13 cellular contexts compared by ENCODE assay signal in the genomic region with DNA sequence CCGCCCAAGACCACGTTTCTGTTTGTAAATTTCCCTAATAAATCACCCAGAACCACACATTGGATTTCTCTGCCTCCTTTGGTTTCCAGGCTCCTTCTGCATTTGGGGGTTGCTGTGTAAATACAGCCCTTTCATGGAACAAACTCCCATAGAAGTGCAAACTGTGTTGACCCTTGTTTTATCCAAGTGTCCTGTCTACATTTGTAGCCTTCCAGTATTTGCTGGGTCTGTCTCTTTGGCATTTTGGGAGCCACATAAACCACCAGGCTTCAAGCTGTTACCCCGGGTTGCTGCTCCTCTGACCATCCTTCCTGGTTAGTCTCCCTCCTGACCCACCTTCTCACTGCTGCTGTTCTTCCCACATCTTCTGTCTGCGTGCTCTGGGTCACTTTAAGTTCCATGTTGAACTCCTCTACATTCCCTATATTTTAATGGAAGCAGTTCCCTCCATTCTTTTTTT. TPM values are rescaled to one million over a fixed set of nuclear protein-coding genes. Genes with fewer than 3 reads are reported as not detected.
DNase-seq lines count a peak whose midpoint lies in the region; ATAC-seq and TF ChIP-seq lines count a peak whose summit lies in the region.
"Had no signal": no experiment of that assay in that cellular context is flagged by ENCODE, and none has a peak within 500 bp of the region (broad histone marks: within the 10 kb centered on the region; RNA-seq: fewer than 3 reads in every experiment).

No MANE protein-coding gene starts in this region.

- H3K27me3 ChIP-seq in heart left ventricle (no peaks in the 10 kb centered on the region), mucosa of rectum (ENCODE audit: control insufficient read depth in 2 of 2, insufficient read depth in 2 of 2, low read length in 2 of 2) (no peaks in the 10 kb centered on the region), upper lobe of left lung (no peaks in the 10 kb centered on the region)

- H3K4me1 Mint-ChIP-seq in chondrocyte (ENCODE audit: low read depth) = peaks cover 54% of the 10 kb centered on the region
- H3K4me1 Mint-ChIP-seq in stimulated activated memory B cell treated with anti-CD40 and anti-IgM and Interleukin-4, amounts not matched to agents 10 μg/mL and 1 μg/mL and 100 μg/mL, for 72 hours = peaks cover 17% of the 10 kb centered on the region

- no peaks in the 10 kb centered on the region for H3K9me3 Mint-ChIP-seq in chondrocyte (ENCODE audit: low read depth)
- H3K9me3 Mint-ChIP-seq in stimulated activated memory B cell treated with anti-CD40 and anti-IgM and Interleukin-4, amounts not matched to agents 10 μg/mL and 1 μg/mL and 100 μg/mL, for 72 hours = peaks cover 10% of the 10 kb centered on the region

- H3K36me3 ChIP-seq in heart left ventricle (no peaks in the 10 kb centered on the region), mucosa of rectum (ENCODE audit: control insufficient read depth in 2 of 2, insufficient read depth in 2 of 2, low read length in 2 of 2) (no peaks in the 10 kb centered on the region), upper lobe of left lung (no peaks in the 10 kb centered on the region)

- intact Hi-C loops in heart left ventricle (cut with DNase I) = no loop called here
- intact Hi-C loops in left ventricle myocardium superior (cut with micrococcal nuclease) = no loop called here

- H3K4me1 ChIP-seq in heart left ventricle (peaks cover 0 to 18% (median 9%) of the 10 kb centered on the region in 12 donors), mucosa of rectum (ENCODE audit: control insufficient read depth in 2 of 2, insufficient read depth in 2 of 2, low read length in 2 of 2) (no peaks in the 10 kb centered on the region), upper lobe of left lung (peaks cover 12 to 17% (median 16%) of the 10 kb centered on the region in 4 donors)

- no peak overlapping the region for H3K9ac ChIP-seq in mucosa of rectum (ENCODE audit: low read depth in 1 of 2, low read length in 2 of 2)

- DNase-seq in heart left ventricle (no peak), left ventricle myocardium superior (no peak), chondrocyte (ENCODE audit: low spot score) (no peak), upper lobe of left lung (no peak), DMS 273 (lab: John Stamatoyannopoulos, UW; ENCODE audit: unreplicated experiment) (no peak)
- DNase-seq: 8988T, DND-41, NCI-H2107, OCI-M1, retina had no signal

- no peaks in the 10 kb centered on the region for H3K27me3 Mint-ChIP-seq in chondrocyte (ENCODE audit: low read depth)
- no peaks in the 10 kb centered on the region for H3K27me3 Mint-ChIP-seq in stimulated activated memory B cell treated with anti-CD40 and anti-IgM and Interleukin-4, amounts not matched to agents 10 μg/mL and 1 μg/mL and 100 μg/mL, for 72 hours

- WGBS in heart left ventricle, 4 donors = 82 to 92% (median 85%) methylated on average over 4 of the region's 4 CpGs
- whole genome bisulfite sequencing in upper lobe of left lung, 2 donors = 69 to 78% methylated on average over 4 of the region's 4 CpGs

- ATAC-seq in heart left ventricle (no peak), left ventricle myocardium superior (no peak), upper lobe of left lung (ENCODE audit: low FRiP score in 2 of 2) (no peak), HG02623 (IDR thresholded peaks at IDR 0.05; ENCODE audit: unreplicated experiment) (no peak)
- no peak for ATAC-seq in stimulated activated memory B cell treated with anti-CD40 and anti-IgM and Interleukin-4, amounts not matched to agents 10 μg/mL and 1 μg/mL and 100 μg/mL, for 72 hours

- peak overlapping the region; percentile 3 for H3K4me3 Mint-ChIP-seq in chondrocyte (ENCODE audit: unreplicated experiment)
- H3K4me3 Mint-ChIP-seq in stimulated activated memory B cell treated with anti-CD40 and anti-IgM and Interleukin-4, amounts not matched to agents 10 μg/mL and 1 μg/mL and 100 μg/mL, for 72 hours = no peak overlapping the region

- TF ChIP-seq POLR2A in heart left ventricle (IDR thresholded peaks at IDR 0.05) (no peak), upper lobe of left lung (IDR thresholded peaks at IDR 0.05) (no peak)

- TF ChIP-seq EP300 in upper lobe of left lung (IDR thresholded peaks at IDR 0.05) = no peak

- TF ChIP-seq CTCF in heart left ventricle (IDR thresholded peaks at IDR 0.05) (no peak), chondrocyte (IDR thresholded peaks at IDR 0.05) (no peak), upper lobe of left lung (IDR thresholded peaks at IDR 0.05) (no peak)

- peak overlapping the region; percentile 100 for H3K27ac Mint-ChIP-seq in chondrocyte (ENCODE audit: unreplicated experiment)
- no peak overlapping the region for H3K27ac Mint-ChIP-seq in stimulated activated memory B cell treated with anti-CD40 and anti-IgM and Interleukin-4, amounts not matched to agents 10 μg/mL and 1 μg/mL and 100 μg/mL, for 72 hours

- H3K4me3 ChIP-seq in heart left ventricle (no peak overlapping the region), mucosa of rectum (ENCODE audit: low read length in 2 of 2) (no peak overlapping the region), upper lobe of left lung (no peak overlapping the region)

- H3K9me3 ChIP-seq in heart left ventricle (no peaks in the 10 kb centered on the region), mucosa of rectum (ENCODE audit: control insufficient read depth in 2 of 2, low read length in 2 of 2) (no peaks in the 10 kb centered on the region), upper lobe of left lung (no peaks in the 10 kb centered on the region)

- no peaks in the 10 kb centered on the region for H3K36me3 Mint-ChIP-seq in chondrocyte (ENCODE audit: low read depth)
- peaks cover 33% of the 10 kb centered on the region for H3K36me3 Mint-ChIP-seq in stimulated activated memory B cell treated with anti-CD40 and anti-IgM and Interleukin-4, amounts not matched to agents 10 μg/mL and 1 μg/mL and 100 μg/mL, for 72 hours

- peak overlapping the region in 10 of 12 donors; percentile 24 to 74 (median 52) for H3K27ac ChIP-seq in heart left ventricle
- peak overlapping the region; percentile 53 to 62 for H3K27ac ChIP-seq in mucosa of rectum (ENCODE audit: low read depth in 2 of 2, low read length in 2 of 2)
- H3K27ac ChIP-seq in upper lobe of left lung = peak overlapping the region; percentile 30 to 58 (median 39)

RNA-seq across cellular contexts. Expression of a gene that starts 7.6 kb away (rescaled TPM):
- 10 to 100 TPM in 1 of 9 donors, 1 to 10 TPM in 8; 1.8 to 13.2 (median 4.2) TPM for total RNA-seq in heart left ventricle
- 1 to 10 TPM; 1.1 to 9.1 TPM for polyA plus RNA-seq in heart left ventricle
- total RNA-seq in left ventricle myocardium superior = 2.4 TPM
- 51.3 to 93.7 TPM (median 85.7 TPM) in 3 replicates for total RNA-seq in chondrocyte
- 10 to 100 TPM; 11.8 to 32.3 (median 19.4) TPM for total RNA-seq in upper lobe of left lung
